11 cellular contexts compared by ENCODE assay signal in the genomic region with DNA sequence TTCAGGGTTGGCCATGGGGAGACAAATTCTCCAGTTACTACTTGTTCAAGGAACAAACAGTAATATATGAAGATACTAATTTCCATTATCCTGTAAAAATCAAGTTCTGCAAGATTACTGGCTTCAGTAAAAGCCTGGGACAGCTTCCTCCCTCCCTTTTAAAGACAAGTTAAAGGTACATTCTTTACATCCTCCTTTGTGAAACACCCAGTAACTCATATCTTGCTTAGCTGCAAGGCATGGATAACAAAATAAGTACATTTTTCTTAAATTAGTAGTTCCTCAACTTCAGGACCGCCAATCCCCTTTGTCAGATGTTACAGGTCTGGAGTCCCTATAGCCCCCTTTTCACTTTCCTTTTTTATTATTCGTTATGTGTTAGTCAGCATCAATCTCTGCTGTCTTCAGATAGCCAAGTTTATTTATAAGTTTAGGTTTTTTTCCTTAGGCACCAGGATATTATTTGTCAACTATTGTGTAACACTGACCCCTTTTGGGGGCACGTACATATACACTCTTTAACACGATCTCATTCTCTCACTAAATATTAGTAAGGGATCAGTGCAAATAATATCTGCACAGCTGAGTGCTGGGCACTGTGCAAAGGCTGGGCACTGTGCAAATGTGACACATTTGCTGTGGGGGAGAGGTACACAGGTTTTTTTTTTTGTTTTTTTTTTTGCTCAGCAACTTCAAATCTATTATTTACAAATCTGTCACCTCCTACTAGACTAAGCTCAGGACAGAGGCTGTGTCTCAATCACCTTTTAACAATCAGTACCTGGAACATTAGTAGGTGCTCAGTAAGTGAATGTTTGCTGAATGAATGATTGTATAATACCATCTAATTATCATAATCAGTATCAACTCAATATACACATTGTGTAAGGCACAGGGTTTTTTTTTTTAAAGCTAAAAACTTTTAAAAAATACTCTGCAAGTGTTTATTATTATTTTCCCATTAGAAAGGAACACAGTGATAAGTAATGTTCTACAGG. TPM values are rescaled to one million over a fixed set of nuclear protein-coding genes. Genes with fewer than 3 reads are reported as not detected.
DNase-seq lines count a peak whose midpoint lies in the region; ATAC-seq and TF ChIP-seq lines count a peak whose summit lies in the region.
"Had no signal": no experiment of that assay in that cellular context is flagged by ENCODE, and none has a peak within 500 bp of the region (broad histone marks: within the 10 kb centered on the region; RNA-seq: fewer than 3 reads in every experiment).

No MANE protein-coding gene starts in this region.

- H2AFZ ChIP-seq in OCI-LY3 (ENCODE audit: low read depth, low read length): no peak overlapping the region

- no peaks in the 10 kb centered on the region for H3K9me3 Mint-ChIP-seq in endothelial cell (ENCODE audit: unreplicated experiment)
- no peaks in the 10 kb centered on the region for H3K9me3 Mint-ChIP-seq in osteocyte (ENCODE audit: unreplicated experiment)
- H3K9me3 Mint-ChIP-seq: CD4-positive, alpha-beta memory T cell had no signal

- H3K27me3 Mint-ChIP-seq in endothelial cell (ENCODE audit: unreplicated experiment) (no peaks in the 10 kb centered on the region), osteocyte (ENCODE audit: unreplicated experiment) (no peaks in the 10 kb centered on the region)

- H3K27ac ChIP-seq in OCI-LY3 (ENCODE audit: low read length): no peak overlapping the region
- H3K27ac ChIP-seq: cardiac muscle cell had no signal

- H4K20me1 ChIP-seq in OCI-LY3 (ENCODE audit: insufficient read depth, low read length): no peaks in the 10 kb centered on the region

- no peaks in the 10 kb centered on the region for H3K9me3 ChIP-seq in OCI-LY3 (ENCODE audit: insufficient read depth, low read length)

- H3K27ac Mint-ChIP-seq in endothelial cell (ENCODE audit: unreplicated experiment) (peak overlapping the region; percentile 15), osteocyte (ENCODE audit: unreplicated experiment) (peak overlapping the region; percentile 69)
- H3K27ac Mint-ChIP-seq: CD4-positive, alpha-beta memory T cell had no signal

- DNase-seq in GM06990 (ENCODE audit: extremely low read depth, insufficient read length) (no peak), endothelial cell (ENCODE audit: low spot score) (no peak), osteocyte (ENCODE audit: extremely low spot score, unreplicated experiment) (no peak), foreskin fibroblast (no peak), foreskin melanocyte (no peak)
- DNase-seq: CD4-positive, alpha-beta memory T cell; left cardiac atrium had no signal

- no peaks in the 10 kb centered on the region for H3K27me3 ChIP-seq in GM06990 (replicated peaks; ENCODE audit: control insufficient read depth, insufficient read depth, low read length)
- H3K27me3 ChIP-seq in OCI-LY3 (ENCODE audit: low read depth, low read length): no peaks in the 10 kb centered on the region
- H3K27me3 ChIP-seq: cardiac muscle cell had no signal

- no peaks in the 10 kb centered on the region for H3K79me2 ChIP-seq in OCI-LY3 (ENCODE audit: low read length)

- H3K4me1 ChIP-seq in OCI-LY3 (ENCODE audit: low read length): peaks cover 16% of the 10 kb centered on the region

- ATAC-seq in HG02571 (IDR thresholded peaks at IDR 0.05; ENCODE audit: unreplicated experiment) (no peak), GM21529 (IDR thresholded peaks at IDR 0.05; ENCODE audit: unreplicated experiment) (no peak)

- TF ChIP-seq CTCF in GM06990 (IDR thresholded peaks at IDR 0.05; ENCODE audit: insufficient read depth, low read length, poor library complexity, severe bottlenecking) (peak; percentile 42), OCI-LY3 (IDR thresholded peaks at IDR 0.05; ENCODE audit: low read depth, low read length) (peak; percentile 34), endothelial cell (IDR thresholded peaks at IDR 0.05; ENCODE audit: unreplicated experiment) (no peak), osteocyte (IDR thresholded peaks at IDR 0.05) (no peak), foreskin fibroblast (IDR thresholded peaks at IDR 0.05; ENCODE audit: low read depth, low read length) (no peak)

- H3K36me3 ChIP-seq in GM06990 (ENCODE audit: control insufficient read depth, insufficient read depth, low read length) (no peaks in the 10 kb centered on the region), OCI-LY3 (replicated peaks; ENCODE audit: low read depth, low read length) (no peaks in the 10 kb centered on the region)

- H3K9ac ChIP-seq in OCI-LY3 (ENCODE audit: low read length): no peak overlapping the region

- peaks cover 14% of the 10 kb centered on the region for H3K36me3 Mint-ChIP-seq in endothelial cell (ENCODE audit: low read depth, unreplicated experiment)
- peaks cover 32% of the 10 kb centered on the region for H3K36me3 Mint-ChIP-seq in osteocyte (ENCODE audit: unreplicated experiment)

- no peak overlapping the region for H3K4me2 ChIP-seq in OCI-LY3 (ENCODE audit: low read length)

- H3K4me3 ChIP-seq in GM06990 (replicated peaks; ENCODE audit: low read depth, low read length) (no peak overlapping the region), OCI-LY3 (ENCODE audit: low read length) (no peak overlapping the region), foreskin fibroblast (ENCODE audit: low read depth in 1 of 2, low read length in 2 of 2) (no peak overlapping the region)
- H3K4me3 ChIP-seq: cardiac muscle cell had no signal

- peaks cover 33% of the 10 kb centered on the region for H3K4me1 Mint-ChIP-seq in endothelial cell (ENCODE audit: unreplicated experiment)
- peaks cover 70% of the 10 kb centered on the region for H3K4me1 Mint-ChIP-seq in osteocyte (ENCODE audit: unreplicated experiment)

- H3K4me3 Mint-ChIP-seq in endothelial cell (ENCODE audit: unreplicated experiment): no peak overlapping the region
- H3K4me3 Mint-ChIP-seq in osteocyte (ENCODE audit: unreplicated experiment): no peak overlapping the region
- H3K4me3 Mint-ChIP-seq: CD4-positive, alpha-beta memory T cell had no signal

RNA-seq across cellular contexts. Expression of gene ERRFI1, which starts 9.6 kb away (rescaled TPM):
- total RNA-seq in endothelial cell (ENCODE audit: unreplicated experiment) (16.5 TPM), osteocyte (84.2 and 96.6 TPM in 2 replicates)

RNA-seq across cellular contexts. Expression of gene PARK7, which starts 55.0 kb away (rescaled TPM):
- total RNA-seq in endothelial cell (ENCODE audit: unreplicated experiment) (223 TPM), osteocyte (263 and 264 TPM in 2 replicates)

Comparison
In these comparisons a context has a peak if more than half of its experiments do, and no peak if none do; other contexts are left out.
1. CTCF ChIP-seq: peak in GM06990 (single experiment) and OCI-LY3 (single experiment); none in endothelial cell (single experiment), osteocyte (single experiment) and foreskin fibroblast (single experiment).